ENCODE assay signal across 23 cellular contexts in the genomic region with DNA sequence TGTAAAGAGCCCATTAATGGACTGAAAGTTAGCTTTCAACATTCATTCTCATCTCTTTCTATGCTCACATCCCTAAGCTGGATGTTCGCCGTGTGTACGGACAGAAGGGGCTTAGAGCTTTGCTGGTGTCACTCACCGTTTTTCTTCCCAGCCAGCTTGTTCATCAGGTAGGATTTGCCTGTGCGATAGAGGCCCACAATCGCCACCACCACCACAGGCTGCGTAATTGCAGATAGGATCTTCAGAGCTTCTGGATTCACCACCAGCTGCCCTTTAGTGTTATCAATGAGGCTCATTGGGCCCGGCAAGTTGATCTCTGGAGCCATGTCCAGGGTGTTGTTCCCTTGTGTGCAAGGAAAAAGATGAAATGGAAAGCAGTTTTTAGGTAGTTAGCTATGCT. TPM values are rescaled to one million over a fixed set of nuclear protein-coding genes. Genes with fewer than 3 reads are reported as not detected.
DNase-seq lines count a peak whose midpoint lies in the region; ATAC-seq, FAIRE-seq and TF ChIP-seq lines count a peak whose summit lies in the region.
"Had no signal": no experiment of that assay in that cellular context is flagged by ENCODE, and none has a peak within 500 bp of the region (broad histone marks: within the 10 kb centered on the region; RNA-seq: fewer than 3 reads in every experiment).

No MANE protein-coding gene starts in this region.

- no peaks in the 10 kb centered on the region for H3K9me3 ChIP-seq in small intestine (ENCODE audit: control insufficient read depth, low read depth)
- H3K9me3 ChIP-seq in ovary: no peaks in the 10 kb centered on the region

- TF ChIP-seq POLR2A in ovary (IDR thresholded peaks at IDR 0.05): no peak

- H3K9me3 Mint-ChIP-seq in activated T-cell treated with anti-CD3 and anti-CD28 coated beads, Interleukin-2, amount 50 U/mL, for 4 hours: no peaks in the 10 kb centered on the region
- H3K9me3 Mint-ChIP-seq in activated naive CD8-positive, alpha-beta T cell treated with anti-CD3 and anti-CD28 coated beads, Interleukin-2, amount 50 U/mL, for 24 hours: no peaks in the 10 kb centered on the region
- H3K9me3 Mint-ChIP-seq: IgD-negative memory B cell had no signal

- intact Hi-C loops in ovary (cut with DNase I): no loop called here

- H3K36me3 ChIP-seq in small intestine (ENCODE audit: control insufficient read depth in 2 of 2, insufficient read depth in 2 of 2, low read length in 2 of 2): peaks cover 11 to 17% of the 10 kb centered on the region in 2 donors
- no peaks in the 10 kb centered on the region for H3K36me3 ChIP-seq in ovary

- H3K27ac ChIP-seq in small intestine (ENCODE audit: low read depth in 1 of 2, low read length in 1 of 2) (no peak overlapping the region), ovary (no peak overlapping the region)
- H3K27ac ChIP-seq: HL-60 had no signal

- TF ChIP-seq EP300 in ovary (IDR thresholded peaks at IDR 0.05): no peak

- ATAC-seq in activated T-cell treated with anti-CD3 and anti-CD28 coated beads, Interleukin-2, amount 50 U/mL, for 4 hours: no peak
- ATAC-seq in activated naive CD8-positive, alpha-beta T cell treated with anti-CD3 and anti-CD28 coated beads, Interleukin-2, amount 50 U/mL, for 24 hours: no peak
- ATAC-seq in GM18868 (IDR thresholded peaks at IDR 0.05; ENCODE audit: unreplicated experiment): no peak

- WGBS in small intestine, 3 donors: 95 to 97% (median 95%) methylated on average over 8 of the region's 8 CpGs
- 96 to 98% (median 96%) methylated on average over 8 of the region's 8 CpGs for WGBS in ovary, 3 donors

- peaks cover 38% of the 10 kb centered on the region for H3K4me1 Mint-ChIP-seq in activated T-cell treated with anti-CD3 and anti-CD28 coated beads, Interleukin-2, amount 50 U/mL, for 4 hours (ENCODE audit: low read depth)
- H3K4me1 Mint-ChIP-seq in activated naive CD8-positive, alpha-beta T cell treated with anti-CD3 and anti-CD28 coated beads, Interleukin-2, amount 50 U/mL, for 24 hours: peaks cover 44% of the 10 kb centered on the region

- peak overlapping the region; percentile 98 for H3K4me3 Mint-ChIP-seq in activated T-cell treated with anti-CD3 and anti-CD28 coated beads, Interleukin-2, amount 50 U/mL, for 4 hours
- H3K4me3 Mint-ChIP-seq in activated naive CD8-positive, alpha-beta T cell treated with anti-CD3 and anti-CD28 coated beads, Interleukin-2, amount 50 U/mL, for 24 hours: no peak overlapping the region
- H3K4me3 Mint-ChIP-seq: IgD-negative memory B cell had no signal

- no peak for FAIRE-seq in small intestine (lab: Jason Lieb, UNC)
- FAIRE-seq: HTR-8/SVneo had no signal

- H3K36me3 Mint-ChIP-seq in activated T-cell treated with anti-CD3 and anti-CD28 coated beads, Interleukin-2, amount 50 U/mL, for 4 hours (ENCODE audit: insufficient read depth): peaks cover 35% of the 10 kb centered on the region
- H3K36me3 Mint-ChIP-seq in activated naive CD8-positive, alpha-beta T cell treated with anti-CD3 and anti-CD28 coated beads, Interleukin-2, amount 50 U/mL, for 24 hours (ENCODE audit: low read depth): peaks cover 33% of the 10 kb centered on the region
- H3K36me3 Mint-ChIP-seq: IgD-negative memory B cell had no signal

- H3K27me3 ChIP-seq in small intestine (ENCODE audit: control insufficient read depth in 2 of 2, insufficient read depth in 2 of 2, low read length in 2 of 2) (no peaks in the 10 kb centered on the region), ovary (no peaks in the 10 kb centered on the region)

- no peak overlapping the region for H3K4me3 ChIP-seq in small intestine (ENCODE audit: low read depth in 1 of 2, low read length in 2 of 2)
- no peak overlapping the region for H3K4me3 ChIP-seq in ovary

- TF ChIP-seq CTCF in ovary (IDR thresholded peaks at IDR 0.05): no peak

- H3K4me1 ChIP-seq in small intestine (ENCODE audit: control insufficient read depth in 2 of 2, insufficient read depth in 1 of 2, low read depth in 1 of 2, low read length in 1 of 2) (peaks cover 0 to 2% of the 10 kb centered on the region in 2 donors), ovary (ENCODE audit: insufficient read depth) (no peaks in the 10 kb centered on the region)

- H3K27me3 Mint-ChIP-seq in activated T-cell treated with anti-CD3 and anti-CD28 coated beads, Interleukin-2, amount 50 U/mL, for 4 hours (ENCODE audit: low read depth): no peaks in the 10 kb centered on the region
- H3K27me3 Mint-ChIP-seq in activated naive CD8-positive, alpha-beta T cell treated with anti-CD3 and anti-CD28 coated beads, Interleukin-2, amount 50 U/mL, for 24 hours: no peaks in the 10 kb centered on the region
- H3K27me3 Mint-ChIP-seq: IgD-negative memory B cell had no signal

- no peak for DNase-seq in activated T-cell treated with anti-CD3 and anti-CD28 coated beads, Interleukin-2, amount 50 U/mL, for 4 hours
- DNase-seq in activated T-cell treated with anti-CD3 and anti-CD28 coated beads, Interleukin-2, amount 50 U/mL, for 1 hour: no peak
- peak; percentile 68 for DNase-seq in OCI-M1 (lab: John Stamatoyannopoulos, UW)
- DNase-seq in activated naive CD8-positive, alpha-beta T cell treated with anti-CD3 and anti-CD28 coated beads, Interleukin-2, amount 50 U/mL, for 24 hours: no peak
- DNase-seq in small intestine: no peak
- DNase-seq in ovary: no peak
- DNase-seq: ACHN; DMS79 treated with DMSO at 0.1 percent for 48 hours; HCEC 1CT; NCI-H1105 treated with DMSO at 0.1 percent for 48 hours; NCI-H1694 treated with DMSO at 0.1 percent for 48 hours; NCI-H345; NCI-H526 treated with DMSO at 0.1 percent for 48 hours; NK-92 treated with Interleukin-12 subunit alpha and Interleukin-12 subunit beta, amount 100 ng/mL, for 24 hours; SHP77 treated with DMSO at 0.1 percent for 48 hours had no signal

- H3K27ac Mint-ChIP-seq in activated naive CD8-positive, alpha-beta T cell treated with anti-CD3 and anti-CD28 coated beads, Interleukin-2, amount 50 U/mL, for 24 hours: peak overlapping the region; percentile 37
- H3K27ac Mint-ChIP-seq: IgD-negative memory B cell had no signal

RNA-seq across cellular contexts. Expression of gene GBP2, which starts 4.3 kb away (rescaled TPM):
- 100 to 1,000 TPM; 186 to 267 (median 244) TPM for total RNA-seq in activated T-cell treated with anti-CD3 and anti-CD28 coated beads, Interleukin-2, amount 50 U/mL, for 4 hours
- polyA plus RNA-seq in small intestine: 10 to 100 TPM; 44.9 to 90.8 (median 71.6) TPM
- total RNA-seq in ovary: 100 to 1,000 TPM in 1 of 7 donors, 10 to 100 TPM in 6; 39.3 to 105 (median 65.8) TPM
- 100 to 1,000 TPM in 1 of 2 donors, 10 to 100 TPM in 1; 74.9 to 237 TPM for polyA plus RNA-seq in ovary
- total RNA-seq: G401, OCI-LY7 had no signal

RNA-seq across cellular contexts. Expression of gene GBP7, which starts 54.2 kb away (rescaled TPM):
- total RNA-seq in activated T-cell treated with anti-CD3 and anti-CD28 coated beads, Interleukin-2, amount 50 U/mL, for 4 hours: under 1 TPM in 2 of 3 donors, not detected in 1; 0.29 to 0.51 TPM
- not detected for polyA plus RNA-seq in small intestine
- total RNA-seq in ovary: under 1 TPM in 2 of 7 donors, not detected in 5; 0.15 to 0.28 TPM
- polyA plus RNA-seq in ovary: not detected
- total RNA-seq: G401, LHCN-M2, OCI-LY7, RPMI7951 had no signal
- polyA plus RNA-seq: IgD-negative memory B cell had no signal

RNA-seq across cellular contexts. Expression of gene GBP1, which starts 56.6 kb away (rescaled TPM):
- total RNA-seq in activated T-cell treated with anti-CD3 and anti-CD28 coated beads, Interleukin-2, amount 50 U/mL, for 4 hours: 10 to 100 TPM; 45.6 to 80.9 (median 54.1) TPM
- polyA plus RNA-seq in small intestine: 10 to 100 TPM; 12.2 to 22.2 (median 18.3) TPM
- 10 to 100 TPM; 16.4 to 27.1 (median 20.8) TPM for total RNA-seq in ovary
- polyA plus RNA-seq in ovary: 10 to 100 TPM; 15.2 to 41.7 TPM
- total RNA-seq: G401, OCI-LY7 had no signal
